Comparison of ENCODE assay signal across 11 cellular contexts in genomic region chr2:38692636-38693318, GRCh38. TPM values are rescaled to one million over a fixed set of nuclear protein-coding genes. Genes with fewer than 3 reads are reported as not detected.
DNase-seq lines count a peak whose midpoint lies in the region; ATAC-seq and TF ChIP-seq lines count a peak whose summit lies in the region.
"Had no signal": no experiment of that assay in that cellular context is flagged by ENCODE, and none has a peak within 500 bp of the region (broad histone marks: within the 10 kb centered on the region; RNA-seq: fewer than 3 reads in every experiment).

No MANE protein-coding gene starts in this region.

- TF ChIP-seq POLR2A in body of pancreas (IDR thresholded peaks at IDR 0.05) = peak in 2 of 3 donors; percentile 7 to 45

- WGBS in body of pancreas, 2 donors = 18 to 33% methylated on average over 6 to 8 of the region's 8 CpGs

- H3K27ac Mint-ChIP-seq in HFFc6 = peak overlapping the region; percentile 2; the same call in 1 of the 2 replicates

- H3K4me3 Mint-ChIP-seq in HFFc6 = no peak overlapping the region

- no peaks in the 10 kb centered on the region for H3K27me3 ChIP-seq in body of pancreas
- H3K27me3 ChIP-seq: BLaER1, dorsolateral prefrontal cortex had no signal

- no peaks in the 10 kb centered on the region for H3K36me3 Mint-ChIP-seq in HFFc6 (ENCODE audit: low read depth)

- ATAC-seq in body of pancreas = peak; percentile 98
- ATAC-seq in mucosa of descending colon = peak; percentile 71
- no peak for ATAC-seq in GM21619 (IDR thresholded peaks at IDR 0.05; ENCODE audit: unreplicated experiment)
- no peak for ATAC-seq in GM21825 (IDR thresholded peaks at IDR 0.05; ENCODE audit: unreplicated experiment)

- no peaks in the 10 kb centered on the region for H3K9me3 ChIP-seq in body of pancreas
- H3K9me3 ChIP-seq in mucosa of descending colon = no peaks in the 10 kb centered on the region
- H3K9me3 ChIP-seq: BLaER1 had no signal

- H3K36me3 ChIP-seq in body of pancreas (replicated peaks in 1 of 2; ENCODE audit: insufficient read depth in 1 of 2, low read depth in 2 of 2) (no peaks in the 10 kb centered on the region), mucosa of descending colon (ENCODE audit: low read depth) (no peaks in the 10 kb centered on the region)

- no peaks in the 10 kb centered on the region; the same call in 1 of the 2 replicates for H3K27me3 Mint-ChIP-seq in HFFc6 (ENCODE audit: insufficient read depth)

- peaks cover 55% of the 10 kb centered on the region for H3K4me1 Mint-ChIP-seq in HFFc6 (ENCODE audit: low read depth)

- peak overlapping the region; percentile 41 for H3K27ac ChIP-seq in C4-2B
- H3K27ac ChIP-seq in body of pancreas = peak overlapping the region; percentile 12 to 83 (median 77)
- H3K27ac ChIP-seq: BLaER1 had no signal

- no peak for DNase-seq in HFFc6
- peak; percentile 94 to 95 (median 94) for DNase-seq in body of pancreas
- no peak for DNase-seq in mucosa of descending colon
- DNase-seq in GM10266 (ENCODE audit: extremely low spot score) = no peak
- no peak for DNase-seq in NCI-H1092 treated with DMSO at 0.1 percent for 48 hours (lab: John Stamatoyannopoulos, UW)
- DNase-seq: NCI-H2081 treated with DMSO at 0.1 percent for 48 hours had no signal

- intact Hi-C loops in body of pancreas (cut with DNase I) (no loop called here), mucosa of descending colon (cut with DNase I, micrococcal nuclease) (no loop called here)

- H3K4me3 ChIP-seq in body of pancreas (no peak overlapping the region), mucosa of descending colon (no peak overlapping the region)
- H3K4me3 ChIP-seq: BLaER1, dorsolateral prefrontal cortex had no signal

- H3K4me1 ChIP-seq in body of pancreas = peaks cover 73% of the 10 kb centered on the region
- peaks cover 21% of the 10 kb centered on the region for H3K4me1 ChIP-seq in mucosa of descending colon (ENCODE audit: low read depth)

- H3K9me3 Mint-ChIP-seq in HFFc6 = no peaks in the 10 kb centered on the region

- TF ChIP-seq CTCF in C4-2B (conservative IDR thresholded peaks at IDR 0.05) (no peak), HFFc6 (IDR thresholded peaks at IDR 0.05) (no peak), body of pancreas (IDR thresholded peaks at IDR 0.05) (peak in 3 of 7 experiments; percentile 18 to 35 (median 31)), mucosa of descending colon (IDR thresholded peaks at IDR 0.05) (no peak), GM10266 (IDR thresholded peaks at IDR 0.05; ENCODE audit: control insufficient read depth, insufficient read depth, low read depth, missing control alignments) (no peak)

RNA-seq across cellular contexts. Expression of gene GALM, which starts 26.9 kb away (rescaled TPM):
- 10 to 100 TPM in 1 of 6 experiments, 1 to 10 TPM in 5; 6.5 to 10.1 (median 9.1) TPM for total RNA-seq in HFFc6 (2021; fragmentation: NEBNext Ultra II Directional; extraction: Animal tissue kit (Norgen Biotek cat#: 25700))
- 10 to 100 TPM in 1 of 2 donors, 1 to 10 TPM in 1; 7.5 to 20.4 TPM for total RNA-seq in body of pancreas
- 10 to 100 TPM; 27.0 to 62.7 (median 58.0) TPM for total RNA-seq in mucosa of descending colon

RNA-seq across cellular contexts. Expression of gene SRSF7, which starts 58.4 kb away (rescaled TPM):
- total RNA-seq in HFFc6 (2021; fragmentation: NEBNext Ultra II Directional; extraction: Animal tissue kit (Norgen Biotek cat#: 25700)) = 100 to 1,000 TPM; 120 to 153 (median 147) TPM
- 10 to 100 TPM; 55.8 to 68.2 TPM for total RNA-seq in body of pancreas
- 100 to 1,000 TPM in 2 of 3 donors, 10 to 100 TPM in 1; 91.3 to 130 (median 113) TPM for total RNA-seq in mucosa of descending colon

Comparison
In these comparisons a context has a peak if more than half of its experiments do, and no peak if none do; other contexts are left out.
1. DNase-seq: peak in body of pancreas (4 of 4); none in HFFc6 (single experiment), mucosa of descending colon (0 of 3), GM10266 (single experiment) and NCI-H1092 treated with DMSO at 0.1 percent for 48 hours (single experiment).
2. ATAC-seq: peak in body of pancreas (single experiment) and mucosa of descending colon (single experiment); none in GM21619 (single experiment) and GM21825 (single experiment).